8 cellular contexts compared by ENCODE assay signal in the genomic region with DNA sequence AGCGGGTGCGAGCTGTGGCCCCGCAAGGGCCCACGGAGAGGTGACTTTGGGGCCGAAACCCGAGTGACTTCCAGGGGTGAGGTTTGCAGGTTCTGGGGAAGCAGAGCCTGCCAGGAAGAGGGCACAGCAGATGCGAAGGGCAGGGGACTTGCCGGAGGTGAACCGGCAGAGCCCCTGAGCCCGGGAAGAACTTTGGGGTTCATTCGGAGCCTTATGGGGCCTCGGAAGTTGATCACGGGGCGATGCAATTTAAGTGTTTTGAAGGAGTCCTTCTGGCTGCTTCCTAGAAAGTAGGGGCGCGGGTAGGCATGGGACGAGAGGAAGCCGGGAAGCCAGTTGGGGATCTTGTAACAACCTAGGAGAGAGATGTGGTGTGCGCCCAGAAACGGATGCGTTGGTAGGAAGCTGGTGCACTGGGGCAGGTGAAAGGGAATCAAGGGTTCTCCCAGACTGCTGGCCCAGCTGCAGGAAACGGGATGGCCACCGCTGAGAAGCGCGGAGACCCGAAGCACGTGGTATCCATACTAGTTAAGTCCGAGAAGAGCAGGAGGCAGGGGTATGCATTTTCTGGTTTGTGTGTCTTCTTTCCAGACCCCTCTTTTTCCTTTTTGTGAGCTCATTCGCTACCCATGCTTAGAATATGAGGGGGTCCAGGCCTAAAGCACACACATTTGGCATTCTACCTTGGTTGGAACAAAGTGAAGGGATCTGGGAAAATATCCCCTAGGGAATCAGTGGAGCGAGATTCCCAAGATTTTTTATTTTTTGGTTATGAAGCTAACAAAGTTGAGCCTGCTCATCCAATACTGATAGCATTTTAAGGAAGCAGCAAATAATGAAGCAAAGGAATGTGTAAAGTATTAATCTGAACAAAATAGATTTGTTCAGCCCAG. TPM values are rescaled to one million over a fixed set of nuclear protein-coding genes. Genes with fewer than 3 reads are reported as not detected.
DNase-seq lines count a peak whose midpoint lies in the region; ATAC-seq and TF ChIP-seq lines count a peak whose summit lies in the region.

No MANE protein-coding gene starts in this region.

- H3K27ac ChIP-seq in HUES48 (ENCODE audit: low read depth, low read length) (peak overlapping the region; percentile 44), SJSA1 (no peak overlapping the region), mammary epithelial cell (ENCODE audit: insufficient read depth, low read depth, low read length) (peak overlapping the region; percentile 72)

- ATAC-seq in GM19463 (IDR thresholded peaks at IDR 0.05; ENCODE audit: unreplicated experiment) = peak; percentile 11
- ATAC-seq in left colon = peak; percentile 14
- no peak for ATAC-seq in HG03521 (IDR thresholded peaks at IDR 0.05; ENCODE audit: unreplicated experiment)

- no peak for TF ChIP-seq CTCF in mammary epithelial cell (conservative IDR thresholded peaks at IDR 0.05 in 1 of 2, IDR thresholded peaks at IDR 0.05 in 1 of 2; ENCODE audit: extremely low read depth in 1 of 2, insufficient read depth in 1 of 2, low read depth in 1 of 2, low read length in 2 of 2)

- peak overlapping the region; percentile 77 for H3K9ac ChIP-seq in HUES48 (ENCODE audit: low read depth, low read length)
- peak overlapping the region; percentile 71 for H3K9ac ChIP-seq in mammary epithelial cell (ENCODE audit: insufficient read depth, low read length)

- BruUV-seq in mammary epithelial cell (replicated peaks; lab: Mats Ljungman, UMichigan) = no TSS peak

- 1% methylated on average over 14 of the region's 30 CpGs for WGBS in mammary epithelial cell (ENCODE audit: low coverage, missing lambda C conversion rate)

- intact Hi-C loops in mammary epithelial cell (cut with micrococcal nuclease) (loop anchor here (2.0 to 10.0 kb wide), 2 partner anchors 141 to 183 kb away; partner anchors contain the start of genes HES6 and ILKAP), left colon (cut with DNase I, micrococcal nuclease) (no loop called here)

- H2AFZ ChIP-seq in mammary epithelial cell (ENCODE audit: low read depth, low read length) = peak overlapping the region; percentile 98

- H3K4me3 ChIP-seq in HUES48 (ENCODE audit: low read depth, low read length) (peak overlapping the region; percentile 93), SJSA1 (peak overlapping the region; percentile 68), mammary epithelial cell (replicated peaks in 1 of 3; ENCODE audit: insufficient read depth in 1 of 3, low read depth in 2 of 3, low read length in 3 of 3) (peak overlapping the region; percentile 90 to 97 (median 92))

- H3K9me3 ChIP-seq in HUES48 (ENCODE audit: control insufficient read depth, insufficient read depth, low read length) = no peaks in the 10 kb centered on the region
- no peaks in the 10 kb centered on the region for H3K9me3 ChIP-seq in SJSA1 (replicated peaks)
- no peaks in the 10 kb centered on the region for H3K9me3 ChIP-seq in mammary epithelial cell (replicated peaks; ENCODE audit: insufficient read depth, low read length)

- dilution Hi-C loops in mammary epithelial cell (cut with HindIII; ENCODE audit: low sequenced_read_pairs) = no loop called here

- DNase-seq in DMS 273 treated with DMSO at 0.1 percent for 48 hours (lab: John Stamatoyannopoulos, UW) (peak; percentile 21), SJSA1 (ENCODE audit: low read depth in 1 of 2, low spot score in 2 of 2) (no peak), mammary epithelial cell (peak; percentile 49), left colon (peak; percentile 38 to 40)
- peak; percentile 51 for DNase-seq in stimulated activated CD8-positive, alpha-beta memory T cell treated with anti-CD3 and anti-CD28 coated beads, Interleukin-4, amount 100 ng/mL, for 48 hours

- no peaks in the 10 kb centered on the region for H4K20me1 ChIP-seq in mammary epithelial cell (ENCODE audit: insufficient read depth, low read length)

- in situ Hi-C loops in mammary epithelial cell (cut with MboI; ENCODE audit: low sequenced_read_pairs in 2 of 2) = loop anchor here in 1 of 2 donors (10.0 kb wide), 1 partner anchor 207 kb away; the partner anchor contains the start of gene RAMP1

- peaks cover 30% of the 10 kb centered on the region for H3K79me2 ChIP-seq in mammary epithelial cell (ENCODE audit: insufficient read depth, low read length)

- CTCF ChIA-PET in mammary epithelial cell (lab: Charles Lee; ENCODE audit: low non-redundant PET) = no interaction called here

- H3K4me2 ChIP-seq in mammary epithelial cell (ENCODE audit: insufficient read depth, low read depth, low read length) = peak overlapping the region; percentile 98

- H3K27me3 ChIP-seq in HUES48 (ENCODE audit: control insufficient read depth, insufficient read depth, low read length) = no peaks in the 10 kb centered on the region
- H3K27me3 ChIP-seq in SJSA1 (replicated peaks) = no peaks in the 10 kb centered on the region
- no peaks in the 10 kb centered on the region for H3K27me3 ChIP-seq in mammary epithelial cell (ENCODE audit: insufficient read depth, low read length)

- peaks cover 29% of the 10 kb centered on the region for H3K36me3 ChIP-seq in HUES48 (ENCODE audit: control insufficient read depth, insufficient read depth, low read length)
- H3K36me3 ChIP-seq in SJSA1 = peaks cover 26% of the 10 kb centered on the region
- H3K36me3 ChIP-seq in mammary epithelial cell (ENCODE audit: insufficient read depth, low read length) = peaks cover 3% of the 10 kb centered on the region

- H3K4me1 ChIP-seq in HUES48 (ENCODE audit: control insufficient read depth, insufficient read depth, low read length) (peaks cover 8% of the 10 kb centered on the region; the same call in 1 of the 2 replicates), SJSA1 (replicated peaks) (peaks cover 16% of the 10 kb centered on the region), mammary epithelial cell (ENCODE audit: insufficient read depth, low read length) (peaks cover 12% of the 10 kb centered on the region)

RNA-seq across cellular contexts. Expression of gene SCLY, which starts 0.8 kb away (rescaled TPM):
- total RNA-seq in SJSA1 (2014; rRNA removed; shearing (Covaris generic)) = 24.8 and 38.1 TPM in 2 replicates
- 10 to 100 TPM; 10.5 to 23.8 TPM for total RNA-seq in mammary epithelial cell
- polyA plus RNA-seq in mammary epithelial cell = 15.3 TPM
- polyA minus RNA-seq in mammary epithelial cell = 9.3 TPM
- total RNA-seq in left colon = 10 to 100 TPM; 12.8 to 14.2 TPM

RNA-seq across cellular contexts. Expression of gene ESPNL, which starts 38.6 kb away (rescaled TPM):
- total RNA-seq in SJSA1 (2014; rRNA removed; shearing (Covaris generic)) = 3.5 and 6.9 TPM in 2 replicates
- total RNA-seq in mammary epithelial cell (under 1 TPM in 1 of 2 donors, not detected in 1; under 0.01 TPM), left colon (under 1 TPM; 0.06 to 0.25 TPM)
- polyA plus RNA-seq in mammary epithelial cell = not detected
- not detected for polyA minus RNA-seq in mammary epithelial cell

Comparison
In these comparisons a context has a peak if more than half of its experiments do, and no peak if none do; other contexts are left out.
1. DNase-seq: peak in DMS 273 treated with DMSO at 0.1 percent for 48 hours (single experiment), mammary epithelial cell (single experiment), left colon (2 of 2) and stimulated activated CD8-positive, alpha-beta memory T cell treated with anti-CD3 and anti-CD28 coated beads, Interleukin-4, amount 100 ng/mL, for 48 hours (single experiment); none in SJSA1 (0 of 2).
2. Peak in every context shown above with its lines, with median percentiles within 50 percentile points of each other: H3K4me3 ChIP-seq.